9 cellular contexts compared by ENCODE assay signal in the genomic region with DNA sequence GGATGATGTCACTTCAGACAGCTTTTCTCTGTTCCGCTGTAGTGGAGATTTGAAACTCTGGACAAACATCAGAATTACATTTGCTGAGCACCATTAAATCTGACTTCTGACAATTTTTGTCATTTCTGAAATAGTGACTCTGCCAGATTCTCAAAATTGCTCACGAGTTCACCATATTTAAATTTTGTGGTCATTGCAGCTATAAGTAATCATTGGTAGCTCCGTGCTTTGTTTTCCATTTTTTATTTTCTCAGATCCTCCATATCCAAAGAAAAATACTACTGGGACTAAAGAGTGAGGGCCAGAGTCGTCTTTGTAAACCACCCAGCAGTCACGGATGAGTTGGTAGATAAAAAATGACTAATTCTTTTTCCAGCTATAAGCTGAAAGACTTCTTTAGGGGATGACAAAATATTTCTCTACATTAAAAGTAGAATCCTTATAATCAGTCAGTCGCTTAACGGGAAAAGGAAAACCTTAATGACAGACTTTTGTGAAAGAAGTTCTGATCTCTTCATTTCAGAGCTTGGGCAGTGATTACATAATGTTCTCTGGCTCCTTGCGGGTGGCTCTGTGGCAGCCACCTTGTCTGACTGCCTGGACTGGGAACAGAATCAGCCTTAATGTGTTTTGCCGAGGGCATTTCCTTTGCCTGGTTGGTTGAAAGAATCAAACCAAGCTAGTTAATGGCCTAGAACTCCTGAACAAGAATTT. TPM values are rescaled to one million over a fixed set of nuclear protein-coding genes. Genes with fewer than 3 reads are reported as not detected.
A peak's percentile ranks its signal among the peaks of the same experiment; 100 is the strongest.
DNase-seq lines count a peak whose midpoint lies in the region; ATAC-seq and TF ChIP-seq lines count a peak whose summit lies in the region.
"Had no signal": no experiment of that assay in that cellular context is flagged by ENCODE, and none has a peak within 500 bp of the region (broad histone marks: within the 10 kb centered on the region; RNA-seq: fewer than 3 reads in every experiment).

No MANE protein-coding gene starts in this region.

- H3K4me2 ChIP-seq in SU-DHL-6 (ENCODE audit: low read depth, low read length, poor library complexity, severe bottlenecking) = peak overlapping the region; percentile 62

- ATAC-seq in HG03097 (IDR thresholded peaks at IDR 0.05; ENCODE audit: low FRiP score, unreplicated experiment) (peak; percentile 51), naive B cell (ENCODE audit: low read depth in 2 of 2) (no peak)
- ATAC-seq: mucosa of descending colon had no signal

- peak overlapping the region; percentile 96 for H3K4me3 ChIP-seq in ACC112 (ENCODE audit: low read depth, low read length)
- no peak overlapping the region for H3K4me3 ChIP-seq in GM12864 (ENCODE audit: low read depth, low read length)
- no peak overlapping the region for H3K4me3 ChIP-seq in SU-DHL-6 (ENCODE audit: insufficient read depth, low read length, poor library complexity, severe bottlenecking)
- H3K4me3 ChIP-seq: mucosa of descending colon had no signal

- peak; percentile 25 for DNase-seq in GM12864 (ENCODE audit: low read depth)
- DNase-seq in epithelial cell of prostate (ENCODE audit: low read depth, low spot score) = no peak
- DNase-seq in naive B cell = no peak
- DNase-seq in epidermal melanocyte (ENCODE audit: insufficient read length, low spot score) = no peak
- no peak for DNase-seq in NCI-H1436 treated with DMSO at 0.1 percent for 48 hours (lab: John Stamatoyannopoulos, UW)

- no peaks in the 10 kb centered on the region for H4K20me1 ChIP-seq in SU-DHL-6 (ENCODE audit: low read depth, low read length)

- peaks cover 43% of the 10 kb centered on the region for H3K4me1 ChIP-seq in ACC112 (ENCODE audit: control insufficient read depth, insufficient read depth, low read length, unreplicated experiment)

- no peaks in the 10 kb centered on the region for H3K9me3 Mint-ChIP-seq in naive B cell

- H3K79me2 ChIP-seq in ACC112 (ENCODE audit: control insufficient read depth, insufficient read depth, low read length, unreplicated experiment) = peaks cover 70% of the 10 kb centered on the region
- no peaks in the 10 kb centered on the region for H3K79me2 ChIP-seq in SU-DHL-6 (ENCODE audit: insufficient read depth, low read length)

- no peak overlapping the region for H3K9ac ChIP-seq in SU-DHL-6 (ENCODE audit: low read length)

- H3F3A ChIP-seq in SU-DHL-6 (ENCODE audit: insufficient read depth) = peaks cover 6% of the 10 kb centered on the region; the same call in 1 of the 2 replicates

- H3K27me3 Mint-ChIP-seq in naive B cell = no peaks in the 10 kb centered on the region

- peaks cover 37 to 56% (median 41%) of the 10 kb centered on the region in 3 donors for H3K4me1 Mint-ChIP-seq in naive B cell

- peak overlapping the region; percentile 64 to 99 (median 89) for H3K4me3 Mint-ChIP-seq in naive B cell

- no peaks in the 10 kb centered on the region for H3K9me2 ChIP-seq in SU-DHL-6 (replicated peaks; ENCODE audit: insufficient read depth, low read length)

- no peaks in the 10 kb centered on the region for H3K36me3 ChIP-seq in ACC112 (ENCODE audit: insufficient read depth, low read length)
- no peaks in the 10 kb centered on the region for H3K36me3 ChIP-seq in SU-DHL-6 (ENCODE audit: low read length)

- H3K27ac Mint-ChIP-seq in naive B cell = peak overlapping the region; percentile 71 to 94 (median 78)

- H3K36me3 Mint-ChIP-seq in naive B cell = peaks cover 0 to under 1% of the 10 kb centered on the region in 2 donors

- H3K27me3 ChIP-seq in ACC112 (ENCODE audit: insufficient read depth, low read length) (no peaks in the 10 kb centered on the region), SU-DHL-6 (ENCODE audit: low read length) (no peaks in the 10 kb centered on the region)

- no peak overlapping the region for H2AFZ ChIP-seq in ACC112 (ENCODE audit: low read length, unreplicated experiment)
- no peak overlapping the region for H2AFZ ChIP-seq in SU-DHL-6 (ENCODE audit: low read depth, low read length, severe bottlenecking)

- TF ChIP-seq CTCF in GM12864 (IDR thresholded peaks at IDR 0.05; ENCODE audit: low read depth, low read length, missing control alignments) = no peak
- TF ChIP-seq CTCF in SU-DHL-6 (IDR thresholded peaks at IDR 0.05; ENCODE audit: insufficient read depth, low read length, poor library complexity, severe bottlenecking) = no peak

- peak overlapping the region; percentile 71 for H3K27ac ChIP-seq in ACC112 (ENCODE audit: low read depth, low read length)
- H3K27ac ChIP-seq in SU-DHL-6 (ENCODE audit: low read depth, low read length) = no peak overlapping the region
- H3K27ac ChIP-seq in epithelial cell of prostate = peak overlapping the region; percentile 81

- no peaks in the 10 kb centered on the region for H3K9me3 ChIP-seq in SU-DHL-6 (ENCODE audit: insufficient read depth, low read length)
- H3K9me3 ChIP-seq: mucosa of descending colon had no signal

RNA-seq across cellular contexts. Expression of a gene that starts 2.3 kb away (rescaled TPM):
- 100 to 1,000 TPM; 633 to 911 (median 766) TPM for polyA plus RNA-seq in naive B cell (ENCODE audit: low read depth in 6 of 6)
